18 cellular contexts compared by ENCODE assay signal in the genomic region with DNA sequence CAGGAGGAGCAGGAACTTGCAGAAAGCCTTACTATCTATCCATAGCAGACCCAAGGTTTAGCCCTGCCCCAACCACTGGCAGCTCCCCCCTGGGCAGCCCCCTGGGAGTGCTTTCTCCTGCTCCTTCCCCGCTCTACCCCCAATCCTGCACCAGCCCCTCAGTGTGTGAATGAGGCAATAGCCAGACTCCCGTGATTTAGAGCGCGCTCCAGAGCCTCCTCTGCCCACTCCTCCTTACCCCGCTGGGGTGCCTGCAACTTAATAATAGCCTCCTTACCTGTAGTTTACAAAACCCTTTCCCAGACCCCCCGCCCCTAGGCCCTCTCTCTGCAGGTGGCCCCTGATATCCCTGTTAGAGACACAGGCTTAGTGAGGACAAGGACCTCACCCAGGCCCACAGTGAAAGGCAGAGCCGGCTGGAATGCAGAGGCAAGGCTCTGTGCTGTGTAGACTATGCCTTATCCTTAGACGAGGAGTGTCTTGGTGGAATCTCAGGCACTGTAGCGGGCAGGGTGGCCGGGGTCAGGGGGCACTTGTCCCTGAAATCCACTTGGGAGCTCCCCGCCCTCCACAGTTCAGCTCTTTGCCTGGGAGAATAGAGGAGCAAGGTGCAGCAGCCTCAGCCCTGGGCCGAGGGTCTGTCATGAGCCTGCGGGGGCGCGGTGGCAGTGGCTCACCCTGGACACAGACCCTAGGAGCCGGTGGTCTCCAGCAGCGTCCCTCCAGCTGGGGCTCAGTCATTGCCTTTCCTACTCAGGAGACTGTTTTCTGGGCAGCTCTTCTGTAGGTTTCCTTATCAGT. TPM values are rescaled to one million over a fixed set of nuclear protein-coding genes. Genes with fewer than 3 reads are reported as not detected.
DNase-seq lines count a peak whose midpoint lies in the region; ATAC-seq and TF ChIP-seq lines count a peak whose summit lies in the region.
"Had no signal": no experiment of that assay in that cellular context is flagged by ENCODE, and none has a peak within 500 bp of the region (broad histone marks: within the 10 kb centered on the region; RNA-seq: fewer than 3 reads in every experiment).

No MANE protein-coding gene starts in this region.

- H3K9me3 ChIP-seq in CD4-positive, CD25-positive, alpha-beta regulatory T cell (ENCODE audit: control insufficient read depth in 2 of 2, low read length in 2 of 2) = no peaks in the 10 kb centered on the region
- H3K9me3 ChIP-seq in PC-3 (ENCODE audit: low read length) = no peaks in the 10 kb centered on the region
- H3K9me3 ChIP-seq: ascending aorta, suprapubic skin had no signal

- BruUV-seq in PC-3 (replicated peaks; lab: Mats Ljungman, UMichigan) = no TSS peak

- intact Hi-C loops in activated T-helper 2 cell treated with anti-CD3 and anti-CD28 coated beads, Interferon-gamma antibody, Interleukin-2, Interleukin-4, amounts not matched to agents 10 μg/mL and 5 μg/mL and 100 μg/mL, durations not matched to agents 14 hours and 24 hours and 36 hours (cut with micrococcal nuclease) = no loop called here
- intact Hi-C loops in natural killer cell (cut with micrococcal nuclease) = no loop called here
- intact Hi-C loops in PC-3 (cut with micrococcal nuclease) = no loop called here

- no peaks in the 10 kb centered on the region for H3K9me2 ChIP-seq in PC-3 (replicated peaks; ENCODE audit: low read length)

- POLR2A ChIA-PET in PC-3 (lab: Charles Lee; ENCODE audit: unreplicated experiment) = no interaction called here

- TF ChIP-seq CTCF in natural killer cell (IDR thresholded peaks at IDR 0.05) (no peak), PC-3 (conservative IDR thresholded peaks at IDR 0.05; ENCODE audit: low read depth, low read length) (no peak)

- CTCF ChIA-PET in PC-3 (lab: Charles Lee) = no interaction called here

- H3K4me1 Mint-ChIP-seq in CD4-positive, CD25-positive, alpha-beta regulatory T cell = peaks cover 15 to 88% (median 46%) of the 10 kb centered on the region in 4 donors
- peaks cover 55% of the 10 kb centered on the region for H3K4me1 Mint-ChIP-seq in activated T-helper 2 cell treated with anti-CD3 and anti-CD28 coated beads, Interferon-gamma antibody, Interleukin-2, Interleukin-4, amounts not matched to agents 10 μg/mL and 5 μg/mL and 100 μg/mL, durations not matched to agents 14 hours and 24 hours and 36 hours (ENCODE audit: low read depth)
- H3K4me1 Mint-ChIP-seq in natural killer cell = peaks cover 50 to 84% of the 10 kb centered on the region in 2 donors

- H3K4me3 Mint-ChIP-seq in CD4-positive, CD25-positive, alpha-beta regulatory T cell = peak overlapping the region; percentile 55 to 99 (median 94)
- peak overlapping the region; percentile 30 for H3K4me3 Mint-ChIP-seq in activated T-helper 2 cell treated with anti-CD3 and anti-CD28 coated beads, Interferon-gamma antibody, Interleukin-2, Interleukin-4, amounts not matched to agents 10 μg/mL and 5 μg/mL and 100 μg/mL, durations not matched to agents 14 hours and 24 hours and 36 hours (ENCODE audit: low read depth)
- H3K4me3 Mint-ChIP-seq in natural killer cell = peak overlapping the region; percentile 56
- H3K4me3 Mint-ChIP-seq: nephron progenitor cell had no signal

- peaks cover 15% of the 10 kb centered on the region for H3K36me3 ChIP-seq in CD4-positive, CD25-positive, alpha-beta regulatory T cell (ENCODE audit: control insufficient read depth, insufficient read depth, low read length)
- H3K36me3 ChIP-seq in PC-3 (ENCODE audit: low read depth, low read length) = no peaks in the 10 kb centered on the region
- H3K36me3 ChIP-seq: ascending aorta, suprapubic skin had no signal

- DNase-seq in CD4-positive, CD25-positive, alpha-beta regulatory T cell = no peak
- DNase-seq in activated T-helper 2 cell treated with anti-CD3 and anti-CD28 coated beads, Interferon-gamma antibody, Interleukin-2, Interleukin-4, amounts not matched to agents 10 μg/mL and 5 μg/mL and 100 μg/mL, durations not matched to agents 14 hours and 24 hours and 36 hours (ENCODE audit: low spot score) = no peak
- DNase-seq in natural killer cell = no peak
- no peak for DNase-seq in GDM1 (lab: John Stamatoyannopoulos, UW)
- DNase-seq in NCI-H345 (lab: John Stamatoyannopoulos, UW) = no peak
- DNase-seq in PC-3 = no peak
- DNase-seq: cortex of kidney, DMS79 treated with DMSO at 0.1 percent for 48 hours, H9, NCI-H82, nephron progenitor cell had no signal

- H2AFZ ChIP-seq in PC-3 (ENCODE audit: low read length) = no peak overlapping the region

- H3K36me3 Mint-ChIP-seq in CD4-positive, CD25-positive, alpha-beta regulatory T cell = peaks cover 15% of the 10 kb centered on the region
- peaks cover 38% of the 10 kb centered on the region for H3K36me3 Mint-ChIP-seq in activated T-helper 2 cell treated with anti-CD3 and anti-CD28 coated beads, Interferon-gamma antibody, Interleukin-2, Interleukin-4, amounts not matched to agents 10 μg/mL and 5 μg/mL and 100 μg/mL, durations not matched to agents 14 hours and 24 hours and 36 hours (ENCODE audit: low read depth)
- H3K36me3 Mint-ChIP-seq in natural killer cell = no peaks in the 10 kb centered on the region

- H3K79me2 ChIP-seq in PC-3 (ENCODE audit: low read length) = no peaks in the 10 kb centered on the region

- H4K20me1 ChIP-seq in PC-3 (ENCODE audit: low read length) = no peaks in the 10 kb centered on the region

- H3K9ac ChIP-seq in PC-3 (ENCODE audit: low read length) = no peak overlapping the region

- H3K4me3 ChIP-seq in CD4-positive, CD25-positive, alpha-beta regulatory T cell (ENCODE audit: low read depth, low read length) = no peak overlapping the region
- H3K4me3 ChIP-seq in PC-3 (ENCODE audit: low read length) = no peak overlapping the region
- H3K4me3 ChIP-seq: ascending aorta, suprapubic skin had no signal

- peak overlapping the region; percentile 25 to 95 (median 92) for H3K27ac Mint-ChIP-seq in CD4-positive, CD25-positive, alpha-beta regulatory T cell
- H3K27ac Mint-ChIP-seq in activated T-helper 2 cell treated with anti-CD3 and anti-CD28 coated beads, Interferon-gamma antibody, Interleukin-2, Interleukin-4, amounts not matched to agents 10 μg/mL and 5 μg/mL and 100 μg/mL, durations not matched to agents 14 hours and 24 hours and 36 hours = no peak overlapping the region
- H3K27ac Mint-ChIP-seq in natural killer cell = peak overlapping the region; percentile 86 to 96
- H3K27ac Mint-ChIP-seq: nephron progenitor cell had no signal

- H3F3A ChIP-seq in PC-3 (ENCODE audit: low read length, unreplicated experiment) = no peaks in the 10 kb centered on the region

- no peak overlapping the region for H3K4me2 ChIP-seq in PC-3 (ENCODE audit: low read length)

- peaks cover 93% of the 10 kb centered on the region for H3K4me1 ChIP-seq in CD4-positive, CD25-positive, alpha-beta regulatory T cell (ENCODE audit: control insufficient read depth, insufficient read depth, low read length, poor library complexity, severe bottlenecking)
- H3K4me1 ChIP-seq in PC-3 (ENCODE audit: insufficient read depth, low read length) = no peaks in the 10 kb centered on the region; the same call in 1 of the 2 replicates

- H3K9me3 Mint-ChIP-seq in CD4-positive, CD25-positive, alpha-beta regulatory T cell = no peaks in the 10 kb centered on the region
- no peaks in the 10 kb centered on the region for H3K9me3 Mint-ChIP-seq in activated T-helper 2 cell treated with anti-CD3 and anti-CD28 coated beads, Interferon-gamma antibody, Interleukin-2, Interleukin-4, amounts not matched to agents 10 μg/mL and 5 μg/mL and 100 μg/mL, durations not matched to agents 14 hours and 24 hours and 36 hours
- no peaks in the 10 kb centered on the region for H3K9me3 Mint-ChIP-seq in natural killer cell
- H3K9me3 Mint-ChIP-seq: H9, nephron progenitor cell had no signal

- H3K27me3 Mint-ChIP-seq in CD4-positive, CD25-positive, alpha-beta regulatory T cell = no peaks in the 10 kb centered on the region
- peaks cover 7% of the 10 kb centered on the region for H3K27me3 Mint-ChIP-seq in activated T-helper 2 cell treated with anti-CD3 and anti-CD28 coated beads, Interferon-gamma antibody, Interleukin-2, Interleukin-4, amounts not matched to agents 10 μg/mL and 5 μg/mL and 100 μg/mL, durations not matched to agents 14 hours and 24 hours and 36 hours (ENCODE audit: low read depth)
- H3K27me3 Mint-ChIP-seq in natural killer cell (ENCODE audit: low read depth in 2 of 2) = no peaks in the 10 kb centered on the region

- H3K27me3 ChIP-seq in CD4-positive, CD25-positive, alpha-beta regulatory T cell (ENCODE audit: control insufficient read depth, insufficient read depth, low read length) = no peaks in the 10 kb centered on the region
- no peaks in the 10 kb centered on the region for H3K27me3 ChIP-seq in PC-3 (ENCODE audit: low read length)
- H3K27me3 ChIP-seq: ascending aorta had no signal

- peak; percentile 32 for TF ChIP-seq POLR2A in GM18505 (IDR thresholded peaks at IDR 0.05; ENCODE audit: borderline replicate concordance, extremely low read depth, insufficient read depth, insufficient read length)

- no peak for ATAC-seq in CD4-positive, CD25-positive, alpha-beta regulatory T cell (ENCODE audit: low read depth in 2 of 2)
- ATAC-seq in GM18505 (IDR thresholded peaks at IDR 0.05; ENCODE audit: unreplicated experiment) (no peak), natural killer cell (no peak), PC-3 (no peak), HG03139 (IDR thresholded peaks at IDR 0.05; ENCODE audit: unreplicated experiment) (no peak)

- peak overlapping the region; percentile 57 for H3K27ac ChIP-seq in CD4-positive, CD25-positive, alpha-beta regulatory T cell (ENCODE audit: insufficient read depth, low read length, poor library complexity, severe bottlenecking)
- no peak overlapping the region for H3K27ac ChIP-seq in PC-3 (ENCODE audit: low read length)
- H3K27ac ChIP-seq: ascending aorta, suprapubic skin had no signal

RNA-seq across cellular contexts. Expression of gene CARNS1, which starts 4.3 kb away (rescaled TPM):
- total RNA-seq in CD4-positive, CD25-positive, alpha-beta regulatory T cell = 7.8 TPM
- polyA plus RNA-seq in CD4-positive, CD25-positive, alpha-beta regulatory T cell = 1 to 10 TPM in 2 of 4 donors, under 1 TPM in 2; 0.63 to 2.3 (median 1.1) TPM
- 0.51 and 0.68 TPM in 2 replicates for total RNA-seq in activated T-helper 2 cell treated with anti-CD3 and anti-CD28 coated beads, Interferon-gamma antibody, Interleukin-2, Interleukin-4, amounts not matched to agents 10 μg/mL and 5 μg/mL and 100 μg/mL, durations not matched to agents 14 hours and 24 hours and 36 hours
- total RNA-seq in natural killer cell (10 to 100 TPM; 25.0 to 29.0 (median 25.0) TPM), PC-3 (2014; rRNA removed) (0.22 TPM in 1 of 2 replicates, not detected in the other)

RNA-seq across cellular contexts. Expression of gene TBC1D10C, which starts 7.3 kb away (rescaled TPM):
- total RNA-seq in CD4-positive, CD25-positive, alpha-beta regulatory T cell = 312 TPM
- 100 to 1,000 TPM; 328 to 504 (median 378) TPM for polyA plus RNA-seq in CD4-positive, CD25-positive, alpha-beta regulatory T cell
- total RNA-seq in activated T-helper 2 cell treated with anti-CD3 and anti-CD28 coated beads, Interferon-gamma antibody, Interleukin-2, Interleukin-4, amounts not matched to agents 10 μg/mL and 5 μg/mL and 100 μg/mL, durations not matched to agents 14 hours and 24 hours and 36 hours = 112 and 118 TPM in 2 replicates
- total RNA-seq in natural killer cell (100 to 1,000 TPM; 314 to 359 (median 342) TPM), PC-3 (2014; rRNA removed) (not detected in 2 replicates)
- total RNA-seq: lung microvascular endothelial cell, renal cortical epithelial cell had no signal
- polyA plus RNA-seq: BJ had no signal

RNA-seq across cellular contexts. Expression of gene PPP1CA, which starts 9.5 kb away (rescaled TPM):
- total RNA-seq in CD4-positive, CD25-positive, alpha-beta regulatory T cell = 160 TPM
- polyA plus RNA-seq in CD4-positive, CD25-positive, alpha-beta regulatory T cell = 100 to 1,000 TPM; 547 to 762 (median 622) TPM
- total RNA-seq in activated T-helper 2 cell treated with anti-CD3 and anti-CD28 coated beads, Interferon-gamma antibody, Interleukin-2, Interleukin-4, amounts not matched to agents 10 μg/mL and 5 μg/mL and 100 μg/mL, durations not matched to agents 14 hours and 24 hours and 36 hours = 250 and 262 TPM in 2 replicates
- total RNA-seq in natural killer cell (100 to 1,000 TPM; 222 to 245 (median 233) TPM), PC-3 (2014; rRNA removed) (449 and 477 TPM in 2 replicates)

RNA-seq across cellular contexts. Expression of gene RPS6KB2, which starts 17.1 kb away (rescaled TPM):
- total RNA-seq in CD4-positive, CD25-positive, alpha-beta regulatory T cell = 66.0 TPM
- 10 to 100 TPM; 44.4 to 61.5 (median 50.3) TPM for polyA plus RNA-seq in CD4-positive, CD25-positive, alpha-beta regulatory T cell
- total RNA-seq in activated T-helper 2 cell treated with anti-CD3 and anti-CD28 coated beads, Interferon-gamma antibody, Interleukin-2, Interleukin-4, amounts not matched to agents 10 μg/mL and 5 μg/mL and 100 μg/mL, durations not matched to agents 14 hours and 24 hours and 36 hours = 67.6 and 70.2 TPM in 2 replicates
- total RNA-seq in natural killer cell (10 to 100 TPM; 81.0 to 89.6 (median 84.6) TPM), PC-3 (2014; rRNA removed) (170 and 208 TPM in 2 replicates)

RNA-seq across cellular contexts. Expression of gene RAD9A, which starts 19.4 kb away (rescaled TPM):
- total RNA-seq in CD4-positive, CD25-positive, alpha-beta regulatory T cell = 27.5 TPM
- polyA plus RNA-seq in CD4-positive, CD25-positive, alpha-beta regulatory T cell = 1 to 10 TPM; 3.5 to 6.7 (median 6.4) TPM
- 32.1 and 34.1 TPM in 2 replicates for total RNA-seq in activated T-helper 2 cell treated with anti-CD3 and anti-CD28 coated beads, Interferon-gamma antibody, Interleukin-2, Interleukin-4, amounts not matched to agents 10 μg/mL and 5 μg/mL and 100 μg/mL, durations not matched to agents 14 hours and 24 hours and 36 hours
- 10 to 100 TPM; 30.2 to 47.1 (median 37.3) TPM for total RNA-seq in natural killer cell
- 45.5 and 48.9 TPM in 2 replicates for total RNA-seq in PC-3 (2014; rRNA removed)

Comparison
In these comparisons a context has a peak if more than half of its experiments do, and no peak if none do; other contexts are left out.
1. H3K4me3 Mint-ChIP-seq: peak in every context shown above with its lines; median percentile 94 in CD4-positive, CD25-positive, alpha-beta regulatory T cell; 56 in natural killer cell; 30 in activated T-helper 2 cell treated with anti-CD3 and anti-CD28 coated beads, Interferon-gamma antibody, Interleukin-2, Interleukin-4, amounts not matched to agents 10 μg/mL and 5 μg/mL and 100 μg/mL, durations not matched to agents 14 hours and 24 hours and 36 hours.
2. RNA of gene TBC1D10C, which starts 7.3 kb away (total RNA-seq): 314 to 359 TPM in natural killer cell, 312 TPM in CD4-positive, CD25-positive, alpha-beta regulatory T cell (single experiment) and 112 to 118 TPM in activated T-helper 2 cell treated with anti-CD3 and anti-CD28 coated beads, Interferon-gamma antibody, Interleukin-2, Interleukin-4, amounts not matched to agents 10 μg/mL and 5 μg/mL and 100 μg/mL, durations not matched to agents 14 hours and 24 hours and 36 hours; not detected in PC-3; every median in the first group is over 100 times any median in the second.